Comparison of ENCODE assay signal across 9 cellular contexts in the genomic region with DNA sequence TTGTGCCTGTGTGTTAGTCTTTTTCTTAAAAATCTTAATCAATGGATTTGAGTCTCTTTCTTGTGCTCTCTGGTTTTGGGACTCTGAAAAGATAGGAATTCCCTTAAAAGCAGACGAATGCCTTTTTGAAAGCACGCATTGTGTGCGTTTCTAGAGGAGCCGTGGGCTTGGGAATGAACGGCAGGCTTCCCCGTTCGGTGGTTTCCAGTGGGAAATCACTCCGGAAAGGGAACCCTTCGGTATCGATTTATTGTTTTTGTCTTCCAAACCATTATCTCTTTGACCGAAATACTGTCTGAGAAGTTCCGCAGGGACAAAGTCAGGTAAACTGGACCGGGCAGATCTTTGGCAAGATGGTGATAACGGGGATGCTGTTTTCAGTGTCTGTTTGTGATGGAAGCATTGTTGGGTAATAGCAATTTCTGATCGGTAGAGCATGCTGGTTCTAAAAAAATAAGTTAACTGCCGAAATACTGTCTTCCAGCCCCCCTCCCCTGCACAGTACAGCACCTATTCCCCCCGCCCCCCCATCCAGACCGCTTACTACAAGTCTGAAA. TPM values are rescaled to one million over a fixed set of nuclear protein-coding genes. Genes with fewer than 3 reads are reported as not detected.
DNase-seq lines count a peak whose midpoint lies in the region; ATAC-seq, FAIRE-seq and TF ChIP-seq lines count a peak whose summit lies in the region.
"Had no signal": no experiment of that assay in that cellular context is flagged by ENCODE, and none has a peak within 500 bp of the region (broad histone marks: within the 10 kb centered on the region; RNA-seq: fewer than 3 reads in every experiment).

No MANE protein-coding gene starts in this region.

- H3K27me3 ChIP-seq in IMR-90 (ENCODE audit: control insufficient read depth, insufficient read depth, low read length): peaks cover 21% of the 10 kb centered on the region
- H3K27me3 ChIP-seq in bronchial epithelial cell (ENCODE audit: control insufficient read depth, insufficient read depth, low read length): no peaks in the 10 kb centered on the region

- no peak for TF ChIP-seq POLR2A in IMR-90 (IDR thresholded peaks at IDR 0.05; ENCODE audit: low read depth, low read length)

- H3K18ac ChIP-seq in IMR-90 (ENCODE audit: low read depth, low read length): no peak overlapping the region; the same call in 1 of the 2 replicates

- in situ Hi-C loops in IMR-90 (cut with MboI; ENCODE audit: low sequenced_read_pairs): no loop called here

- H3K4me1 ChIP-seq in IMR-90 (ENCODE audit: control insufficient read depth, insufficient read depth, low read length): peaks cover 3% of the 10 kb centered on the region; the same call in 1 of the 2 replicates

- WGBS in IMR-90 (ENCODE audit: extremely low coverage in 2 of 2, insufficient read length in 1 of 2), 2 experiments: 0% methylated on average over 1 of the region's 18 CpGs; no CpG with 5 or more reads in 1 of the 2 experiments

- no peak for ATAC-seq in IMR-90 (ENCODE audit: low read depth)
- no peak for ATAC-seq in HG03457 (IDR thresholded peaks at IDR 0.05; ENCODE audit: unreplicated experiment)
- no peak for ATAC-seq in GM19455 (IDR thresholded peaks at IDR 0.05; ENCODE audit: unreplicated experiment)

- H3K23ac ChIP-seq in IMR-90 (ENCODE audit: low read depth, low read length): peak overlapping the region; percentile 3; the same call in 1 of the 2 replicates

- no peak overlapping the region for H3K4ac ChIP-seq in IMR-90 (ENCODE audit: low read depth, low read length)

- no peaks in the 10 kb centered on the region for H4K20me1 ChIP-seq in IMR-90 (ENCODE audit: insufficient read depth, low read length)

- no peak for DNase-seq in IMR-90
- no peak for DNase-seq in bronchial epithelial cell (ENCODE audit: low read depth)
- peak; percentile 38 for DNase-seq in midbrain (lab: John Stamatoyannopoulos, UW)
- no peak for DNase-seq in RKO (ENCODE audit: low spot score)
- no peak for DNase-seq in NCI-H774 (lab: John Stamatoyannopoulos, UW)

- CTCF ChIA-PET in IMR-90 (lab: Yijun Ruan, JAX): no interaction called here

- TF ChIP-seq CTCF in C4-2B (conservative IDR thresholded peaks at IDR 0.05) (no peak), IMR-90 (conservative IDR thresholded peaks at IDR 0.05; ENCODE audit: low read depth, low read length) (no peak), bronchial epithelial cell (IDR thresholded peaks at IDR 0.05; ENCODE audit: insufficient read depth, low read length, severe bottlenecking) (no peak)

- no peak for TF ChIP-seq RAD21 in IMR-90 (IDR thresholded peaks at IDR 0.05; ENCODE audit: low read length)

- H4K91ac ChIP-seq in IMR-90 (ENCODE audit: insufficient read depth, low read depth, low read length): no peak overlapping the region

- no peak overlapping the region for H4K5ac ChIP-seq in IMR-90 (ENCODE audit: low read depth, low read length)

- no TSS peak for BruUV-seq in IMR-90 (replicated peaks; lab: Mats Ljungman, UMichigan)

- no peak overlapping the region for H4K8ac ChIP-seq in IMR-90 (ENCODE audit: low read depth in 2 of 2, low read length in 2 of 2)

- H2BK15ac ChIP-seq in IMR-90 (ENCODE audit: low read depth, low read length): no peak overlapping the region

- H2AK9ac ChIP-seq in IMR-90 (replicated peaks; ENCODE audit: low read depth, low read length, poor library complexity): no peak overlapping the region

- FAIRE-seq in bronchial epithelial cell (lab: Jason Lieb, UNC): no peak

- dilution Hi-C loops in IMR-90 (cut with HindIII; ENCODE audit: low sequenced_read_pairs, unreplicated experiment): no loop called here

- no peak overlapping the region for H2AK5ac ChIP-seq in IMR-90 (ENCODE audit: low read depth, low read length)

- no peaks in the 10 kb centered on the region for H3K9me3 ChIP-seq in IMR-90 (ENCODE audit: control insufficient read depth, insufficient read depth, low read length)

- intact Hi-C loops in IMR-90 (cut with micrococcal nuclease): no loop called here

- no peak overlapping the region for H3K14ac ChIP-seq in IMR-90 (replicated peaks; ENCODE audit: low read depth, low read length)

- POLR2A ChIA-PET in IMR-90 (lab: Charles Lee; ENCODE audit: unreplicated experiment): no interaction called here

- H3K56ac ChIP-seq in IMR-90 (ENCODE audit: extremely low read depth, insufficient read depth, low read length): no peak overlapping the region

- H3K36me3 ChIP-seq in IMR-90 (ENCODE audit: control insufficient read depth, insufficient read depth, low read length) (no peaks in the 10 kb centered on the region), bronchial epithelial cell (ENCODE audit: control insufficient read depth, insufficient read depth, low read length) (no peaks in the 10 kb centered on the region)

- peak overlapping the region; percentile 48; the same call in 1 of the 2 replicates for H3K9ac ChIP-seq in IMR-90 (ENCODE audit: low read depth, low read length)

- H2BK20ac ChIP-seq in IMR-90 (ENCODE audit: low read depth, low read length): no peak overlapping the region

- H3K27ac ChIP-seq in C4-2B (peak overlapping the region; percentile 74; the same call in 1 of the 2 replicates), IMR-90 (ENCODE audit: insufficient read depth, low read length) (peak overlapping the region; percentile 30; the same call in 1 of the 2 replicates)
- H3K27ac ChIP-seq: HL-60 had no signal

- no peak overlapping the region for H2AFZ ChIP-seq in IMR-90 (replicated peaks; ENCODE audit: low read length, poor library complexity)

- H2BK120ac ChIP-seq in IMR-90 (ENCODE audit: low read depth, low read length): no peak overlapping the region

- H3K4me2 ChIP-seq in IMR-90 (ENCODE audit: low read depth, low read length): peak overlapping the region; percentile 70; the same call in 1 of the 2 replicates

- H3K4me3 ChIP-seq in IMR-90 (ENCODE audit: insufficient read depth, low read depth, low read length) (peak overlapping the region; percentile 75; the same call in 1 of the 2 replicates), bronchial epithelial cell (ENCODE audit: low read depth, low read length) (peak overlapping the region; percentile 64)

- H3K9me1 ChIP-seq in IMR-90 (ENCODE audit: insufficient read depth, low read length): no peaks in the 10 kb centered on the region

- no peaks in the 10 kb centered on the region for H3K79me1 ChIP-seq in IMR-90 (ENCODE audit: low read depth in 1 of 2, low read length in 2 of 2)

- H2BK5ac ChIP-seq in IMR-90 (ENCODE audit: low read depth, low read length, poor library complexity, severe bottlenecking): no peak overlapping the region

TF ChIP-seq in IMR-90, 13 proteins besides CTCF, POLR2A, EP300 and RAD21:
- no peak for TF ChIP-seq FOS (IDR thresholded peaks at IDR 0.05; ENCODE audit: low read depth, low read length)

RNA-seq across cellular contexts. Expression of a gene that starts 0.4 kb away (rescaled TPM):
- total RNA-seq in IMR-90 (2012; rRNA removed): 0.28 and 0.36 TPM in 2 replicates
- polyA plus RNA-seq in IMR-90 (2012; rRNA removed): 0.16 and 0.19 TPM in 2 replicates
- 0.02 and 0.09 TPM in 2 replicates for polyA plus RNA-seq in IMR-90 (2012; cell fraction: cytosol; rRNA removed)
- polyA plus RNA-seq in IMR-90 (2012; cell fraction: nucleus; rRNA removed; ENCODE audit: low replicate concordance): 0.09 and 0.28 TPM in 2 replicates
- total RNA-seq in bronchial epithelial cell: 1.3 and 1.8 TPM in 2 replicates
